ENCODE assay signal across 9 cellular contexts in the genomic region with DNA sequence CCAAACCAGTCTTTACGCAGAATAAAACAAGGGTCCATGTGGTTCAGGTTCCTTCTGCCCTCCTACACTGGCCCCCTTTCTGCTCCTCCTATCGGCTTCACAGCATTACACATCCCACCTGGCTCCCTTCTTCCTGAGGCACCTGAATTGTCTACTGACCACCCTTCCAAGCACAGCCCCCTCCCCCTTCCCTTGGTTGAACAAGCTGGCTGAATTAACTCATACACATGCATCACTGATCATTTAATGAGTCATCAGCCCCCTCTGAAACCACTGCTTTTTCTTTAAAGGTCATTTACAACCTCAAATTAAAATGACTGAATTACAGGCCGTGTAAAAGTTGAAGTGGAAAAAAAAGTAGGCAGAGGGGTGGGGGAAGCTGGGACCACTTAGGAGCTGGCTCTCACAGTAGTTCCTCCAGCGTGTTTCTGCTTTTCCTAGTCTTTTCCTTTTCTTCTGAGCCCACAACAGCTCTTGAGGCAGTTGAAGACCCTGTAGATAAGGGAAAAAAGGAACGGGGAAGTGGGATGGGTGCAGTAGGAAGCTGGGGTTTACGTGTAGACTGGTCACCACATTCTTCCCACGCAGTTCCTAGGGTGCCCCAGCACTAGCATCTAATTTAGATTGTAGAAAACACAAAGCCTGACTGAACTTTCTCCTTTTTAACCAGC.
A peak's percentile ranks its signal among the peaks of the same experiment; 100 is the strongest.
DNase-seq lines count a peak whose midpoint lies in the region; ATAC-seq and TF ChIP-seq lines count a peak whose summit lies in the region.
"Had no signal": no experiment of that assay in that cellular context is flagged by ENCODE, and none has a peak within 500 bp of the region (broad histone marks: within the 10 kb centered on the region; RNA-seq: fewer than 3 reads in every experiment).

No MANE protein-coding gene starts in this region.

- H3K9me2 ChIP-seq in HCT116 (ENCODE audit: insufficient read depth): no peaks in the 10 kb centered on the region

- TF ChIP-seq CTCF in GM13976 (IDR thresholded peaks at IDR 0.05; ENCODE audit: borderline replicate concordance, control extremely low read depth, extremely low read depth, insufficient read depth, missing control alignments): no peak
- TF ChIP-seq CTCF in HCT116 (IDR thresholded peaks at IDR 0.05 in 2 of 3, conservative IDR thresholded peaks at IDR 0.05 in 1 of 3; ENCODE audit: borderline replicate concordance in 1 of 3, insufficient read depth in 1 of 3, low read depth in 2 of 3, low read length in 2 of 3): no peak
- TF ChIP-seq CTCF in OCI-LY3 (IDR thresholded peaks at IDR 0.05; ENCODE audit: low read depth, low read length): no peak
- TF ChIP-seq CTCF in progenitor cell of endocrine pancreas (IDR thresholded peaks at IDR 0.05; ENCODE audit: unreplicated experiment): no peak

- H3K27me3 ChIP-seq in HCT116 (ENCODE audit: insufficient read depth, low read length) (no peaks in the 10 kb centered on the region), OCI-LY3 (ENCODE audit: low read depth, low read length) (no peaks in the 10 kb centered on the region)
- H3K27me3 ChIP-seq: neutrophil had no signal

- H3K36me3 ChIP-seq in HCT116 (ENCODE audit: control insufficient read depth in 1 of 2, insufficient read depth in 2 of 2, low read length in 2 of 2) (no peaks in the 10 kb centered on the region), OCI-LY3 (replicated peaks; ENCODE audit: low read depth, low read length) (no peaks in the 10 kb centered on the region)
- H3K36me3 ChIP-seq: neutrophil had no signal

- RAD21 ChIA-PET in HCT116 (lab: Charles Lee; ENCODE audit: low non-redundant PET in 1 of 2, low total read pairs in 2 of 2, uncharacterized antibody in 2 of 2, unreplicated experiment in 2 of 2): interaction anchor here in 1 of 2 experiments (0.5 kb wide), 1 partner anchor 546 kb away, joined by 5 read pairs; a partner anchor contains a TSS

- no peak for TF ChIP-seq RAD21 in HCT116 (IDR thresholded peaks at IDR 0.05; ENCODE audit: low read depth)

- no peak overlapping the region for H3K9ac ChIP-seq in HCT116 (ENCODE audit: low read length)
- H3K9ac ChIP-seq in OCI-LY3 (ENCODE audit: low read length): no peak overlapping the region

- no peak for ATAC-seq in HCT116

- H4K20me1 ChIP-seq in HCT116 (ENCODE audit: insufficient read depth) (no peaks in the 10 kb centered on the region), OCI-LY3 (ENCODE audit: insufficient read depth, low read length) (no peaks in the 10 kb centered on the region)

- no peaks in the 10 kb centered on the region for H3K9me3 Mint-ChIP-seq in progenitor cell of endocrine pancreas (ENCODE audit: low read depth)

- no peak overlapping the region for H3K27ac ChIP-seq in HCT116 (ENCODE audit: low read depth, low read length)
- no peak overlapping the region for H3K27ac ChIP-seq in OCI-LY3 (ENCODE audit: low read length)
- H3K27ac ChIP-seq: neutrophil had no signal

- BruUV-seq in HCT116 (replicated peaks; lab: Mats Ljungman, UMichigan): no TSS peak

- H3K4me3 Mint-ChIP-seq in progenitor cell of endocrine pancreas (ENCODE audit: low read depth): no peak overlapping the region

- H3K4me3 ChIP-seq in HCT116 (replicated peaks in 1 of 2; ENCODE audit: low read depth in 1 of 2, low read length in 2 of 2) (no peak overlapping the region), OCI-LY3 (ENCODE audit: low read length) (no peak overlapping the region)

- peaks cover 16% of the 10 kb centered on the region for H3K4me1 Mint-ChIP-seq in progenitor cell of endocrine pancreas (ENCODE audit: low read depth)

- peaks cover 5% of the 10 kb centered on the region for H3K36me3 Mint-ChIP-seq in progenitor cell of endocrine pancreas (ENCODE audit: insufficient read depth)

- POLR2A ChIA-PET in HCT116 (lab: Charles Lee): no interaction called here

- H3K27me3 Mint-ChIP-seq in progenitor cell of endocrine pancreas: no peaks in the 10 kb centered on the region

- H3K27ac Mint-ChIP-seq in progenitor cell of endocrine pancreas: peak overlapping the region; percentile 33

- H2AFZ ChIP-seq in HCT116 (ENCODE audit: low read depth, low read length, poor library complexity, severe bottlenecking) (no peak overlapping the region), OCI-LY3 (ENCODE audit: low read depth, low read length) (no peak overlapping the region)

- no peak for TF ChIP-seq POLR2A in HCT116 (IDR thresholded peaks at IDR 0.05; ENCODE audit: borderline replicate concordance, extremely low read depth, insufficient read depth, insufficient read length)

- H3K4me1 ChIP-seq in HCT116 (ENCODE audit: control insufficient read depth in 1 of 2, insufficient read depth in 2 of 2, low read length in 2 of 2) (peaks cover 6 to 13% of the 10 kb centered on the region in 2 experiments; a peak in 3 of 4 replicates), OCI-LY3 (ENCODE audit: low read length) (peaks cover 23% of the 10 kb centered on the region)

- H3K9me3 ChIP-seq in HCT116 (ENCODE audit: control insufficient read depth in 1 of 2, insufficient read depth in 1 of 2, low read depth in 1 of 2, low read length in 2 of 2) (no peaks in the 10 kb centered on the region), OCI-LY3 (ENCODE audit: insufficient read depth, low read length) (no peaks in the 10 kb centered on the region)
- H3K9me3 ChIP-seq: neutrophil had no signal

- H3K79me2 ChIP-seq in HCT116 (ENCODE audit: insufficient read depth, low read length) (no peaks in the 10 kb centered on the region), OCI-LY3 (ENCODE audit: low read length) (no peaks in the 10 kb centered on the region)

- CTCF ChIA-PET in HCT116 (lab: Charles Lee): no interaction called here

- in situ Hi-C loops in GM13976 (cut with MboI; ENCODE audit: low sequenced_read_pairs, unreplicated experiment): no loop called here

- H3K4me2 ChIP-seq in HCT116 (ENCODE audit: low read length): peak overlapping the region; percentile 38
- peak overlapping the region; percentile 36 for H3K4me2 ChIP-seq in OCI-LY3 (ENCODE audit: low read length)

- intact Hi-C loops in HCT116 (cut with micrococcal nuclease): no loop called here
- intact Hi-C loops in posterior vena cava (cut with DNase I): no loop called here

- DNase-seq in GM13976 (ENCODE audit: low spot score) (peak; percentile 33), HCT116 (ENCODE audit: low read depth, low spot score) (no peak), astrocyte of the hippocampus (ENCODE audit: low read depth, low spot score) (peak; percentile 95), progenitor cell of endocrine pancreas (ENCODE audit: low spot score, unreplicated experiment) (no peak), T1000 (lab: John Stamatoyannopoulos, UW) (no peak), NCI-H748 (lab: John Stamatoyannopoulos, UW; ENCODE audit: unreplicated experiment) (no peak), posterior vena cava (ENCODE audit: low spot score) (no peak)

TF ChIP-seq in HCT116, 20 proteins besides CTCF, POLR2A, EP300 and RAD21:
- TF ChIP-seq FOSL1 (IDR thresholded peaks at IDR 0.05; ENCODE audit: low read depth): peak; percentile 22; the same call in 1 of the 2 replicates
- TF ChIP-seq SRF (IDR thresholded peaks at IDR 0.05; ENCODE audit: low read depth): no peak
- no peak for TF ChIP-seq EGR1 (IDR thresholded peaks at IDR 0.05; ENCODE audit: low read depth)
- no peak for TF ChIP-seq TCF7L2 (IDR thresholded peaks at IDR 0.05; ENCODE audit: borderline replicate concordance, extremely low read depth, insufficient read depth, insufficient read length)
- TF ChIP-seq, protein P1, sequence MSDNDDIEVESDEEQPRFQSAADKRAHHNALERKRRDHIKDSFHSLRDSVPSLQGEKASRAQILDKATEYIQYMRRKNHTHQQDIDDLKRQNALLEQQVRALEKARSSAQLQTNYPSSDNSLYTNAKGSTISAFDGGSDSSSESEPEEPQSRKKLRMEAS (IDR thresholded peaks at IDR 0.05): no peak
- TF ChIP-seq ELF1 (IDR thresholded peaks at IDR 0.05; ENCODE audit: borderline replicate concordance, low read depth): no peak
TF ChIP-seq in HCT116: peak in this region for 1.

Comparison
In these comparisons a context has a peak if more than half of its experiments do, and no peak if none do; other contexts are left out.
1. DNase-seq: peak in GM13976 (single experiment) and astrocyte of the hippocampus (single experiment); none in HCT116 (single experiment), progenitor cell of endocrine pancreas (single experiment), T1000 (single experiment), NCI-H748 (single experiment) and posterior vena cava (single experiment).